ENCODE assay signal across 20 cellular contexts in genomic region chr6:79438015-79438414, GRCh38.
A peak's percentile ranks its signal among the peaks of the same experiment; 100 is the strongest.
DNase-seq lines count a peak whose midpoint lies in the region; ATAC-seq and TF ChIP-seq lines count a peak whose summit lies in the region.
"Had no signal": no experiment of that assay in that cellular context is flagged by ENCODE, and none has a peak within 500 bp of the region (broad histone marks: within the 10 kb centered on the region; RNA-seq: fewer than 3 reads in every experiment).

No MANE protein-coding gene starts in this region.

- peaks cover 2% of the 10 kb centered on the region for H3K9me3 ChIP-seq in RWPE2 (ENCODE audit: severe bottlenecking)
- H3K9me3 ChIP-seq: thoracic aorta had no signal

- H3K27me3 Mint-ChIP-seq in activated CD8-positive, alpha-beta memory T cell treated with anti-CD3 and anti-CD28 coated beads, Interleukin-2, amount 10 ng/mL, durations not matched to agents 7 days and 5 days: no peaks in the 10 kb centered on the region
- H3K27me3 Mint-ChIP-seq: activated CD4-positive, alpha-beta T cell treated with anti-CD3 and anti-CD28 coated beads for 36 hours; brain had no signal

- no peaks in the 10 kb centered on the region for H3K4me1 Mint-ChIP-seq in activated CD8-positive, alpha-beta memory T cell treated with anti-CD3 and anti-CD28 coated beads, Interleukin-2, amount 10 ng/mL, durations not matched to agents 7 days and 5 days
- H3K4me1 Mint-ChIP-seq: activated CD4-positive, alpha-beta T cell treated with anti-CD3 and anti-CD28 coated beads for 36 hours had no signal

- CTCF ChIA-PET in activated CD8-positive, alpha-beta memory T cell treated with anti-CD3 and anti-CD28 coated beads, Interleukin-2, amount 10 ng/mL, durations not matched to agents 7 days and 5 days (lab: Charles Lee): no interaction called here

- H3K27ac ChIP-seq in RWPE2 (ENCODE audit: poor library complexity, severe bottlenecking): no peak overlapping the region
- H3K27ac ChIP-seq: thoracic aorta had no signal

- DNase-seq in AG10803 (ENCODE audit: low read depth) (peak; percentile 5), RWPE2 (ENCODE audit: low spot score) (no peak), fibroblast of gingiva (ENCODE audit: low read depth) (peak; percentile 90), mucosa of gallbladder (ENCODE audit: low spot score) (peak; percentile 24), H4 (ENCODE audit: low spot score) (no peak), epidermal melanocyte (ENCODE audit: insufficient read length, low spot score) (no peak)
- DNase-seq in activated CD8-positive, alpha-beta memory T cell treated with anti-CD3 and anti-CD28 coated beads, Interleukin-2, amount 10 ng/mL, durations not matched to agents 7 days and 5 days: no peak
- DNase-seq: activated CD4-positive, alpha-beta T cell treated with anti-CD3 and anti-CD28 coated beads for 36 hours; CD4-positive, alpha-beta memory T cell; DMS53; GF-D8; NCI-H1417; retina; SHP77; stimulated activated CD4-positive, alpha-beta T cell treated with anti-CD3 and anti-CD28 coated beads, Interleukin-15, amount 100 ng/mL, for 24 hours had no signal

- no peak overlapping the region for H3K4me3 Mint-ChIP-seq in activated CD8-positive, alpha-beta memory T cell treated with anti-CD3 and anti-CD28 coated beads, Interleukin-2, amount 10 ng/mL, durations not matched to agents 7 days and 5 days
- H3K4me3 Mint-ChIP-seq: activated CD4-positive, alpha-beta T cell treated with anti-CD3 and anti-CD28 coated beads for 36 hours; activated naive CD8-positive, alpha-beta T cell; brain; CD4-positive, alpha-beta memory T cell had no signal

- H3K4me3 ChIP-seq in AG10803 (ENCODE audit: low read length) (no peak overlapping the region), RWPE2 (ENCODE audit: severe bottlenecking) (no peak overlapping the region)
- H3K4me3 ChIP-seq: thoracic aorta had no signal

- H3K27ac Mint-ChIP-seq in activated CD8-positive, alpha-beta memory T cell treated with anti-CD3 and anti-CD28 coated beads, Interleukin-2, amount 10 ng/mL, durations not matched to agents 7 days and 5 days: no peak overlapping the region
- H3K27ac Mint-ChIP-seq: activated CD4-positive, alpha-beta T cell treated with anti-CD3 and anti-CD28 coated beads for 36 hours; activated naive CD8-positive, alpha-beta T cell; CD4-positive, alpha-beta memory T cell had no signal

- no peaks in the 10 kb centered on the region for H3K36me3 Mint-ChIP-seq in activated CD8-positive, alpha-beta memory T cell treated with anti-CD3 and anti-CD28 coated beads, Interleukin-2, amount 10 ng/mL, durations not matched to agents 7 days and 5 days
- H3K36me3 Mint-ChIP-seq: activated naive CD8-positive, alpha-beta T cell; brain; CD4-positive, alpha-beta memory T cell had no signal

- ATAC-seq in RWPE2 (ENCODE audit: low read depth) (0 out of 3 replicates have a peak, but pooled peaks have one; percentile 33), GM21737 (IDR thresholded peaks at IDR 0.05; ENCODE audit: unreplicated experiment) (no peak)
- no peak for ATAC-seq in activated CD8-positive, alpha-beta memory T cell treated with anti-CD3 and anti-CD28 coated beads, Interleukin-2, amount 10 ng/mL, durations not matched to agents 7 days and 5 days
- ATAC-seq: activated CD4-positive, alpha-beta T cell treated with anti-CD3 and anti-CD28 coated beads for 36 hours; HepG2 had no signal

- H3K4me1 ChIP-seq in RWPE2 (ENCODE audit: insufficient read depth, poor library complexity, severe bottlenecking): peaks cover 13% of the 10 kb centered on the region

- no peak for TF ChIP-seq CTCF in AG10803 (conservative IDR thresholded peaks at IDR 0.05; ENCODE audit: low read length)
- no peak for TF ChIP-seq CTCF in RWPE2 (IDR thresholded peaks at IDR 0.05; ENCODE audit: poor library complexity, severe bottlenecking)

- H3K27me3 ChIP-seq in RWPE2 (ENCODE audit: insufficient read depth, poor library complexity, severe bottlenecking): no peaks in the 10 kb centered on the region

- H3K9me3 Mint-ChIP-seq in activated CD8-positive, alpha-beta memory T cell treated with anti-CD3 and anti-CD28 coated beads, Interleukin-2, amount 10 ng/mL, durations not matched to agents 7 days and 5 days (ENCODE audit: low read depth): peaks cover 2% of the 10 kb centered on the region

- H3K36me3 ChIP-seq in RWPE2 (ENCODE audit: low read depth): no peaks in the 10 kb centered on the region
- H3K36me3 ChIP-seq: thoracic aorta had no signal

Comparison
In these comparisons a context has a peak if more than half of its experiments do, and no peak if none do; other contexts are left out.
1. DNase-seq: peak in AG10803 (single experiment), fibroblast of gingiva (single experiment) and mucosa of gallbladder (single experiment); none in RWPE2 (single experiment), activated CD8-positive, alpha-beta memory T cell treated with anti-CD3 and anti-CD28 coated beads, Interleukin-2, amount 10 ng/mL, durations not matched to agents 7 days and 5 days (single experiment), H4 (single experiment) and epidermal melanocyte (single experiment).